ENCODE assay signal across 1 cellular context in genomic region chr12:64403708-64404469, GRCh38.
TF ChIP-seq lines count a peak whose summit lies in the region.

TSS of gene XPOT (plus strand) at chr12:64404392. CDS start at chr12:64410036, 5,644 bp downstream.

TF ChIP-seq in HepG2, 621 proteins besides CTCF, POLR2A, EP300 and RAD21 (continued from another document and continues in another):
- TF ChIP-seq KLF15 (CRISPR knock-in tag; IDR thresholded peaks at IDR 0.05; ENCODE audit: borderline replicate concordance) (no peak), ZNF550 (CRISPR knock-in tag; IDR thresholded peaks at IDR 0.05; ENCODE audit: borderline replicate concordance) (no peak), ZNF775 (CRISPR knock-in tag; IDR thresholded peaks at IDR 0.05; ENCODE audit: borderline replicate concordance) (no peak), REPIN1 (CRISPR knock-in tag; IDR thresholded peaks at IDR 0.05; ENCODE audit: borderline replicate concordance, low read depth) (no peak), ZFP62 (CRISPR knock-in tag; IDR thresholded peaks at IDR 0.05) (no peak), ZSCAN12 (CRISPR knock-in tag; IDR thresholded peaks at IDR 0.05) (no peak), ZNF841 (CRISPR knock-in tag; IDR thresholded peaks at IDR 0.05; ENCODE audit: borderline replicate concordance) (no peak), TFE3 (CRISPR knock-in tag; IDR thresholded peaks at IDR 0.05) (peak; percentile 37), ZNF883 (CRISPR knock-in tag; IDR thresholded peaks at IDR 0.05; ENCODE audit: not compliant biosample characterization) (peak; percentile 4), ZNF230 (CRISPR knock-in tag; IDR thresholded peaks at IDR 0.05) (no peak), ZNF672 (CRISPR knock-in tag; IDR thresholded peaks at IDR 0.05) (no peak), KDM1A (CRISPR knock-in tag; IDR thresholded peaks at IDR 0.05) (no peak), PHF21A (CRISPR knock-in tag; IDR thresholded peaks at IDR 0.05) (peak; percentile 22; the same call in 1 of the 2 replicates), ZNF766 (CRISPR knock-in tag; IDR thresholded peaks at IDR 0.05; ENCODE audit: borderline replicate concordance) (no peak), ZNF790 (CRISPR knock-in tag; IDR thresholded peaks at IDR 0.05; ENCODE audit: borderline replicate concordance) (no peak), HNRNPUL1 (IDR thresholded peaks at IDR 0.05; ENCODE audit: low read depth, low read length) (no peak), YEATS2 (CRISPR knock-in tag; IDR thresholded peaks at IDR 0.05; ENCODE audit: borderline replicate concordance) (peak; percentile 81; the same call in 1 of the 2 replicates), CBX1 (IDR thresholded peaks at IDR 0.05; ENCODE audit: low read depth) (peak; percentile 64), MXI1 (IDR thresholded peaks at IDR 0.05; ENCODE audit: borderline replicate concordance, low read depth, low read length) (peak; percentile 94; the same call in 2 of the 3 replicates), FOXC1 (CRISPR knock-in tag; IDR thresholded peaks at IDR 0.05; ENCODE audit: borderline replicate concordance) (0 out of 2 replicates have a peak, but pooled peaks have one; percentile 20), ZNF292 (CRISPR knock-in tag; IDR thresholded peaks at IDR 0.05; ENCODE audit: borderline replicate concordance, low read depth) (no peak), ZBTB42 (CRISPR knock-in tag; IDR thresholded peaks at IDR 0.05) (no peak), ZNF446 (CRISPR knock-in tag; IDR thresholded peaks at IDR 0.05) (no peak), FOSL1 (CRISPR knock-in tag; IDR thresholded peaks at IDR 0.05; ENCODE audit: borderline replicate concordance) (no peak), HDAC1 (CRISPR knock-in tag; IDR thresholded peaks at IDR 0.05) (peak; percentile 46), FOXP1 (IDR thresholded peaks at IDR 0.05) (no peak), FOXP1 (CRISPR knock-in tag; IDR thresholded peaks at IDR 0.05) (no peak), RNF2 (conservative IDR thresholded peaks at IDR 0.05; ENCODE audit: low read depth) (no peak), NCOA1 (CRISPR knock-in tag; IDR thresholded peaks at IDR 0.05) (no peak), CBFB (CRISPR knock-in tag; IDR thresholded peaks at IDR 0.05) (no peak), BHLHE40 (IDR thresholded peaks at IDR 0.05; ENCODE audit: low read length) (peak; percentile 21; the same call in 1 of the 2 replicates), ZBTB34 (CRISPR knock-in tag; IDR thresholded peaks at IDR 0.05) (no peak), NR2F6 (IDR thresholded peaks at IDR 0.05) (no peak), NR2F6 (CRISPR knock-in tag; IDR thresholded peaks at IDR 0.05) (no peak), GFI1 (CRISPR knock-in tag; IDR thresholded peaks at IDR 0.05; ENCODE audit: borderline replicate concordance) (no peak), MED8 (CRISPR knock-in tag; IDR thresholded peaks at IDR 0.05; ENCODE audit: insufficient replicate concordance) (peak; percentile 12), ZNF3 (CRISPR knock-in tag; IDR thresholded peaks at IDR 0.05) (no peak), SMAD1 (CRISPR knock-in tag; IDR thresholded peaks at IDR 0.05; ENCODE audit: borderline replicate concordance, low read depth) (no peak), ZNF143 (CRISPR knock-in tag; IDR thresholded peaks at IDR 0.05) (peak; percentile 92), HNRNPH1 (optimal IDR thresholded peaks at IDR 0.05; ENCODE audit: low read depth, low read length) (no peak), ZNF674 (CRISPR knock-in tag; IDR thresholded peaks at IDR 0.05; ENCODE audit: low read depth) (no peak), SP5 (CRISPR knock-in tag; IDR thresholded peaks at IDR 0.05; ENCODE audit: borderline replicate concordance, low read depth) (no peak), DR1 (CRISPR knock-in tag; IDR thresholded peaks at IDR 0.05) (0 out of 2 replicates have a peak, but pooled peaks have one; percentile 12), GPN1 (CRISPR knock-in tag; IDR thresholded peaks at IDR 0.05; ENCODE audit: borderline replicate concordance) (no peak), RXRA (CRISPR knock-in tag; IDR thresholded peaks at IDR 0.05) (no peak), WIZ (CRISPR knock-in tag; IDR thresholded peaks at IDR 0.05) (no peak), ETV5 (CRISPR knock-in tag; IDR thresholded peaks at IDR 0.05; ENCODE audit: borderline replicate concordance) (peak; percentile 95), KLF13 (CRISPR knock-in tag; IDR thresholded peaks at IDR 0.05) (no peak), DPF2 (CRISPR knock-in tag; IDR thresholded peaks at IDR 0.05; ENCODE audit: borderline replicate concordance, low read depth) (no peak), SYNCRIP (IDR thresholded peaks at IDR 0.05; ENCODE audit: insufficient read depth, low read depth, low read length) (no peak), NCOA2 (CRISPR knock-in tag; IDR thresholded peaks at IDR 0.05) (no peak), ZNF607 (CRISPR knock-in tag; IDR thresholded peaks at IDR 0.05; ENCODE audit: borderline replicate concordance) (no peak), HCFC1 (IDR thresholded peaks at IDR 0.05; ENCODE audit: low read depth, low read length) (peak; percentile 87), ARID4A (CRISPR knock-in tag; IDR thresholded peaks at IDR 0.05; ENCODE audit: borderline replicate concordance) (peak; percentile 59; the same call in 1 of the 2 replicates), ZC3H13 (CRISPR knock-in tag; IDR thresholded peaks at IDR 0.05) (no peak), SNAI1 (CRISPR knock-in tag; IDR thresholded peaks at IDR 0.05; ENCODE audit: borderline replicate concordance) (no peak), JUNB (CRISPR knock-in tag; IDR thresholded peaks at IDR 0.05; ENCODE audit: borderline replicate concordance) (no peak), GTF2F1 (IDR thresholded peaks at IDR 0.05; ENCODE audit: low read length) (no peak), ZNF749 (CRISPR knock-in tag; IDR thresholded peaks at IDR 0.05; ENCODE audit: borderline replicate concordance) (no peak), HBP1 (CRISPR knock-in tag; IDR thresholded peaks at IDR 0.05; ENCODE audit: low read depth) (no peak; the same call in 1 of the 2 replicates), SMC3 (IDR thresholded peaks at IDR 0.05; ENCODE audit: low read length) (no peak), JUN (CRISPR knock-in tag; IDR thresholded peaks at IDR 0.05) (no peak), ZSCAN21 (CRISPR knock-in tag; IDR thresholded peaks at IDR 0.05; ENCODE audit: borderline replicate concordance) (no peak), ZNF720 (CRISPR knock-in tag; IDR thresholded peaks at IDR 0.05) (no peak), SMAD3 (CRISPR knock-in tag; IDR thresholded peaks at IDR 0.05) (peak; percentile 55), PRPF4 (IDR thresholded peaks at IDR 0.05; ENCODE audit: low read depth, low read length, poor library complexity, severe bottlenecking) (no peak), ZBTB44 (CRISPR knock-in tag; IDR thresholded peaks at IDR 0.05) (no peak), KAT8 (CRISPR knock-in tag; IDR thresholded peaks at IDR 0.05) (peak; percentile 67), ATF1 (CRISPR knock-in tag; IDR thresholded peaks at IDR 0.05) (no peak), MAFG (CRISPR knock-in tag; IDR thresholded peaks at IDR 0.05) (no peak), RFXANK (CRISPR knock-in tag; IDR thresholded peaks at IDR 0.05) (no peak), MEF2D (CRISPR knock-in tag; IDR thresholded peaks at IDR 0.05) (no peak), BCL6 (CRISPR knock-in tag; IDR thresholded peaks at IDR 0.05) (no peak), SP4 (CRISPR knock-in tag; IDR thresholded peaks at IDR 0.05) (peak; percentile 63), NFE2L1 (CRISPR knock-in tag; IDR thresholded peaks at IDR 0.05; ENCODE audit: borderline replicate concordance) (no peak), ZNF136 (CRISPR knock-in tag; IDR thresholded peaks at IDR 0.05; ENCODE audit: low read depth) (no peak), FOXK2 (IDR thresholded peaks at IDR 0.05) (no peak), ZNF788 (CRISPR knock-in tag; IDR thresholded peaks at IDR 0.05; ENCODE audit: borderline replicate concordance) (no peak; the same call in 1 of the 2 replicates), SNAPC2 (CRISPR knock-in tag; IDR thresholded peaks at IDR 0.05) (no peak)
